ENCODE assay signal across 8 cellular contexts in the genomic region with DNA sequence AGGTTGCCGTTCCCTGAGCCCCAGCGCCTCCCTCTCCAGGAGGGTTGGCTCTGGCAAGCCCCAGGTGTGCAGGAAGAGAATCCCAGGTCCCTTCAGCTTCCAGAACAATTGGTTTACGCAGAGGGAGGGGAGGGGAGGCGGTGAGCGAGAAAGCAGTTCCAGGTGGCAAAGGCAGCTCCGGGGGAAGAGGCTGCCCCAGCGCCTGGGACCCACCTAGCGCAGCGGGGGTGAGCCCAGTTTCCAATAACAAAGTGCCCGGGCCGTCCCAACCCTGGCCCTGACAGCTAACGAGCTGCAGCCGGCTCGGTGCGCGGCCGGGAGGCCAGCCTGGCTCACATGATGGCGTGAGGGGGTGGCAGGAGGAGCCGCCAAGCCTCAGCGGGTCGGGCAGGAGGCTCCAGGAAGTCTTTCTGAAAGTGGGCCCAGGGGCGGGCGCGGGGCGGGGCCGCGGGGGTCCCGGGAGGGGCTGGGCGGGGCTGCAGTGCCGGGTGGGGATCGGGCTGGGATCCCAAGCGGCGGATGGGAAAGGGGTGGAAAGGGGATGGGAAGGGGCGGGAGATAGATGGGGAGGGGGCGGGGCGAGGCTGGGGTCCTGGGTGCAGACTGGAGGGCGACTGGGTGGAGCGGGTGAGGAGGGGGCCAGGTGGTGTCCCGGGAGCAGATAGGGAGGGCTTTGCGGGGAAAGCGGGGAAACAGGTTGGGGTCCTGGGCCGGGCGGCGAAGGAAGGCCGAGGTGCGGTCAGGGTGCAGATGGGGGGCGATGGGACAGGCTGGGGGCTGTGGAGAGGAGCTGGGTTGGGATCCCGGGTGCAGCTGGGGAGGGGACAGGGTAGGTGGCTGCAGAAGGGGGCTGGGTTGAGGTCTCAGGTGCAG. TPM values are rescaled to one million over a fixed set of nuclear protein-coding genes. Genes with fewer than 3 reads are reported as not detected.
A peak's percentile ranks its signal among the peaks of the same experiment; 100 is the strongest.
DNase-seq lines count a peak whose midpoint lies in the region; ATAC-seq and TF ChIP-seq lines count a peak whose summit lies in the region.

No MANE protein-coding gene starts in this region.

- H3K4me3 ChIP-seq in Peyer's patch (peak overlapping the region; percentile 25 to 44 (median 39)), choroid plexus epithelial cell (ENCODE audit: low read depth, low read length) (peak overlapping the region; percentile 42)

- H3K27ac ChIP-seq in Peyer's patch (peak overlapping the region; percentile 61 to 87 (median 76)), layer of hippocampus (ENCODE audit: low read depth, low read length) (peak overlapping the region; percentile 78)

- TF ChIP-seq POLR2A in Peyer's patch (IDR thresholded peaks at IDR 0.05), result no peak

- peaks cover 7 to 78% (median 16%) of the 10 kb centered on the region in 4 donors for H3K4me1 ChIP-seq in Peyer's patch

- no peaks in the 10 kb centered on the region for H3K9me3 ChIP-seq in Peyer's patch

- peak; percentile 67 for DNase-seq in ELF-1 (ENCODE audit: low read depth, low spot score)
- DNase-seq in Peyer's patch, result peak; percentile 46 to 72 (median 64)
- peak; percentile 76 for DNase-seq in choroid plexus epithelial cell (ENCODE audit: low read depth)
- peak; percentile 45 for DNase-seq in stimulated activated CD4-positive, alpha-beta T cell treated with anti-CD3 and anti-CD28 coated beads, Interleukin-15, amount 100 ng/mL, for 24 hours
- DNase-seq in HuH-7 (ENCODE audit: low spot score), result no peak
- no peak for DNase-seq in SHP77 (lab: John Stamatoyannopoulos, UW)

- H3K36me3 ChIP-seq in Peyer's patch, result peaks cover 0 to 11% (median 0%) of the 10 kb centered on the region in 3 donors

- no peak for ATAC-seq in HG02763 (IDR thresholded peaks at IDR 0.05; ENCODE audit: unreplicated experiment)

- TF ChIP-seq CTCF in Peyer's patch (IDR thresholded peaks at IDR 0.05) (no peak), choroid plexus epithelial cell (conservative IDR thresholded peaks at IDR 0.05; ENCODE audit: low read depth, low read length) (no peak)

- H3K27me3 ChIP-seq in Peyer's patch (no peaks in the 10 kb centered on the region), layer of hippocampus (ENCODE audit: control insufficient read depth, insufficient read depth, low read length) (no peaks in the 10 kb centered on the region)

RNA-seq across cellular contexts. Expression of gene DHRS3, which starts 22.8 kb away (rescaled TPM):
- 100 to 1,000 TPM in 2 of 4 donors, 10 to 100 TPM in 2; 34.7 to 179 (median 108) TPM for total RNA-seq in Peyer's patch

RNA-seq across cellular contexts. Expression of gene AADACL4, which starts 48.7 kb away (rescaled TPM):
- not detected for total RNA-seq in Peyer's patch

Comparison
In these comparisons a context has a peak if more than half of its experiments do, and no peak if none do; other contexts are left out.
1. DNase-seq: peak in ELF-1 (single experiment), Peyer's patch (3 of 3), choroid plexus epithelial cell (single experiment) and stimulated activated CD4-positive, alpha-beta T cell treated with anti-CD3 and anti-CD28 coated beads, Interleukin-15, amount 100 ng/mL, for 24 hours (single experiment); none in HuH-7 (single experiment) and SHP77 (0 of 2).